Comparison of ENCODE assay signal across 8 cellular contexts in the genomic region with DNA sequence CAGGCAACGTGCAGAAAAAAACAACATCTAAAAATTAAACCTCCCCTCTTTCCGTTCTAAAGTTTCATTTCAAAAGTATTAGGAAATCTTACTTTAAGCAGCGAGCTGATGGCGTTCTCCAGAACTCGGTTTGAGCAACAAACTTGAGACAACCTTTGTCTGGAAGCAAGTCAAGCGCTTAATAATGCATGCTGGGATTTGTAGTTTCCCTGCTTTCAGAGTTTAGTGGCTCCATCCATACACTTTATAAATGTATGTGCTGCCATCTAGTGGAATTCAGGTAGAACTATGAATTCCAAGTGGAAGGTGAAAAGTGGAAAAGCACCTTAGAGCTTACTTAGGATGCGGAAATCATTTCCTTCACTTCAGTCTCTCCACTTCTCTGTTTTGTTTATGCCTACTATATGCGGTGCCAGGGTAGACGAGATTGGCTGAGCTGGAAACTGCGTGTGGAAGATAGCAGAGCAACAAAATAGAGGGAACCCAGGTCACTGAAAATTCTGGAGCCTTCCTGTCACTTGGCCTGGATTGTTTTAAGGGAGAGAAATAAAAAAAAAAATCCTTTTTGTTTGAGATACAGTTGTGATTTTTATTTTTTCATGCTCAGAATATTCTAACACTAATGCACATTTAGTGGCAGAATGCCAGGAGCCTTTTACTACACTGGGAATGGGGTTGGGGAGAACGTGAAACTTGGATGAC. TPM values are rescaled to one million over a fixed set of nuclear protein-coding genes. Genes with fewer than 3 reads are reported as not detected.
DNase-seq lines count a peak whose midpoint lies in the region; ATAC-seq lines count a peak whose summit lies in the region.

Gene BDH2 (minus strand): TSS at position 144 of the 702 bp plus-strand sequence. CDS start 3,580 bp downstream, outside the sequence.

- peak within 1 kb of the TSS; percentile 71 for H3K4me3 ChIP-seq in skeletal muscle satellite cell (ENCODE audit: low read length)

- H3K27me3 ChIP-seq in skeletal muscle satellite cell (ENCODE audit: control insufficient read depth, insufficient read depth, low read length): no peaks in the 10 kb centered on the region

- peak; percentile 98 for ATAC-seq in GM18520 (IDR thresholded peaks at IDR 0.05; ENCODE audit: unreplicated experiment)
- ATAC-seq in HG03045 (IDR thresholded peaks at IDR 0.05; ENCODE audit: unreplicated experiment): peak; percentile 97

- DNase-seq in Ammon's horn (ENCODE audit: low spot score) (peak; percentile 90), NCI-H2029 (lab: John Stamatoyannopoulos, UW) (peak; percentile 82), T-helper 22 cell (ENCODE audit: low read depth) (peak; percentile 31), cerebellar cortex (ENCODE audit: low spot score) (peak; percentile 92), iPS-NIHi7 (ENCODE audit: extremely low spot score) (peak; percentile 82)

- peaks cover 11% of the 10 kb centered on the region for H3K4me1 ChIP-seq in skeletal muscle satellite cell (ENCODE audit: control insufficient read depth, insufficient read depth, low read length)

- H3K4me2 ChIP-seq in skeletal muscle satellite cell (ENCODE audit: low read length): peak within 1 kb of the TSS; percentile 84

- no peaks in the 10 kb centered on the region for H3K36me3 ChIP-seq in skeletal muscle satellite cell (ENCODE audit: insufficient read depth, low read length)

- peak within 1 kb of the TSS; percentile 85 for H3K9ac ChIP-seq in skeletal muscle satellite cell (ENCODE audit: low read depth, low read length)

- H3K9me3 ChIP-seq in skeletal muscle satellite cell (replicated peaks; ENCODE audit: low read length): no peaks in the 10 kb centered on the region

RNA-seq across cellular contexts. Expression of gene BDH2, which starts in this region (rescaled TPM):
- total RNA-seq in skeletal muscle satellite cell (2012; rRNA removed): 19.9 and 24.1 TPM in 2 replicates

Comparison
In these comparisons a context has a peak if more than half of its experiments do, and no peak if none do; other contexts are left out.
1. Peak in every context shown above with its lines: DNase-seq, ATAC-seq and H3K4me3 ChIP-seq.
2. DNase-seq: peak in every context shown above with its lines; median percentile 92 in cerebellar cortex; 90 in Ammon's horn; 82 in NCI-H2029; 82 in iPS-NIHi7; 31 in T-helper 22 cell.